ENCODE assay signal across 1 cellular context in the genomic region with DNA sequence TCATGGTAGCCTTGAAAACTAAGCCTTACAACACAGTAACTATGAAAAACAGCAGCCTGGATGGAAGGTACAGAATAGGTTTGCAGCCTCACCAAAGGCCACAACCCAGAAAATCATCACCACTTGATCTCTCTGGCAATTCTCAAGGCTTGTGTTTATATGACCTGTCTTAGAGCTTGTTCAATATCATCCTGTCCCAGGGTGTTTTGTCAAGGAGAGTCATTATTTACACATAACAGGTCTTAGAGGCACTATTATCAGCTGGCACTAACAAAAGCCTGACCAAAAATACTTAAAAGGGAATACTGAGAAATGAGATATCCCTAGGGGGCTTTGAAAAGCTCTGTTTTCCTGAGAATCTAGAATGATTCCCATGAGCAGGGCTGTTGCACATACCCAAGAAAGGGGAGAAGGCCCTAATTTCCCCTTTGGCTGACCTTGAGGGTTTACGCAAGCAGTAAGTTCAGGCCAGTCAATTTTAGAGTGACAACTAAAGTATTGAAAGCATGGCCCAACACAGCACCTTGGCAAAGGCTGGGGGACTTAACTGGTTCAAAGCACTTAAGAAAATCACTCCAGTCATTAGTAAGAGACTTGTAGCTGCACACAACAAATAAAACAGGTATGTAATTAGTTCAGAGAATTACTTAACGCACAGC.
TF ChIP-seq lines count a peak whose summit lies in the region.

No MANE protein-coding gene starts in this region.

TF ChIP-seq in WTC11, 78 proteins besides CTCF, POLR2A, EP300 and RAD21 (continued from another document):
- TF ChIP-seq ARID4B (CRISPR knock-in tag; IDR thresholded peaks at IDR 0.05; ENCODE audit: borderline replicate concordance): no peak
- no peak for TF ChIP-seq ZNF671 (CRISPR knock-in tag; IDR thresholded peaks at IDR 0.05)
- TF ChIP-seq ZNF232 (CRISPR knock-in tag; IDR thresholded peaks at IDR 0.05): no peak
- TF ChIP-seq NR2C2 (CRISPR knock-in tag; IDR thresholded peaks at IDR 0.05): no peak
- no peak for TF ChIP-seq ZNF317 (CRISPR knock-in tag; IDR thresholded peaks at IDR 0.05; ENCODE audit: borderline replicate concordance, low read depth)
